Comparison of ENCODE assay signal across 11 cellular contexts in the genomic region with DNA sequence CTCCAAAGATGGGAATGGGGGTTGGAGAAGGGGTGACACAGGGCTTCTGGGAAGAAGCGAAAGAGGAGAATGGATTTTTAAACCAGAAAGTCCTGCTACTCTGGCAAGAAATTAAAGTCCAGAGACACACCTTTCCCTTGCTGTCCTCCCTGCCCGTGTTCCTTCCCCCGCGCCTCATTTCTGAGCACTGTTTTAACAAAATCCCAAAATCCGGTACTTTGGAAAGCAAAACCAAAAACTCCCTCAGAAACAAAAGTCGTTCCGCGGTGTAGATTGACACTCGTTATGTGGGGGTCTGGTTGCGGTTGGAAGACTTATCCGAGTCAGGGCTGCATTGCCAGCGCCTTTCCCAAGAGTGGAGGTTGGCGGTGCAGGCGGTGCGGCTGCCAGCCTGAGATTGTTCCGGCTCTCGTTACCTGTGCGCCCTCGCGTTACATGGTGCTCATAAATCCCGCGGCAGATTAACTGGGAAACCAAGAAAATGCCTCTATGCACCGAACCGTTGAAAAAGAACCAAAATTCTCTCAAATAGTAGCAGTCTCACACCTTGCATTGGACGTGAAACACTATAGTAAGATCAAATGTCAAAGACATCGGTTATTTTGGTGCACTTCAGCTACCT.
DNase-seq lines count a peak whose midpoint lies in the region; TF ChIP-seq lines count a peak whose summit lies in the region.
"Had no signal": no experiment of that assay in that cellular context is flagged by ENCODE, and none has a peak within 500 bp of the region (broad histone marks: within the 10 kb centered on the region; RNA-seq: fewer than 3 reads in every experiment).

No MANE protein-coding gene starts in this region.

- H3K27me3 ChIP-seq in duodenal mucosa (ENCODE audit: control insufficient read depth in 1 of 2, insufficient read depth in 2 of 2, low read length in 2 of 2) (peaks cover 42 to 54% of the 10 kb centered on the region in 2 donors), liver (ENCODE audit: control insufficient read depth in 4 of 4, insufficient read depth in 4 of 4, low read length in 3 of 4) (peaks cover 0 to 19% (median 10%) of the 10 kb centered on the region in 4 donors), suprapubic skin (peaks cover 89% of the 10 kb centered on the region), H7 (ENCODE audit: control insufficient read depth, insufficient read depth, low read length) (peaks cover 99% of the 10 kb centered on the region)

- H3K36me3 ChIP-seq in duodenal mucosa (ENCODE audit: control insufficient read depth in 1 of 2, insufficient read depth in 2 of 2, low read length in 2 of 2) = no peaks in the 10 kb centered on the region
- no peaks in the 10 kb centered on the region for H3K36me3 ChIP-seq in liver (ENCODE audit: control insufficient read depth in 4 of 4, insufficient read depth in 3 of 4, low read depth in 1 of 4, low read length in 3 of 4)
- H3K36me3 ChIP-seq in suprapubic skin = no peaks in the 10 kb centered on the region
- H3K36me3 ChIP-seq in H7 (replicated peaks; ENCODE audit: control insufficient read depth, insufficient read depth, low read length) = no peaks in the 10 kb centered on the region
- H3K36me3 ChIP-seq: MG63 had no signal

- WGBS in liver = 7% methylated on average over 26 of the region's 26 CpGs
- WGBS in suprapubic skin = 27% methylated on average over 26 of the region's 26 CpGs

- TF ChIP-seq CTCF in liver (IDR thresholded peaks at IDR 0.05; ENCODE audit: low read depth, low read length, missing input control) (no peak), suprapubic skin (IDR thresholded peaks at IDR 0.05) (no peak)

- H3K4me3 ChIP-seq in duodenal mucosa (ENCODE audit: low read depth in 1 of 2, low read length in 2 of 2) (peak overlapping the region; percentile 68), liver (ENCODE audit: low read depth in 1 of 3, low read length in 3 of 3) (peak overlapping the region; percentile 11 to 44 (median 44)), suprapubic skin (peak overlapping the region; percentile 23), H7 (ENCODE audit: insufficient read depth, low read depth, low read length) (no peak overlapping the region)
- H3K4me3 ChIP-seq: MG63 had no signal

- peaks cover 10 to 13% of the 10 kb centered on the region in 2 donors for H3K4me1 ChIP-seq in duodenal mucosa (ENCODE audit: control insufficient read depth in 1 of 2, insufficient read depth in 2 of 2, low read length in 2 of 2)
- peaks cover 5 to 30% (median 26%) of the 10 kb centered on the region in 4 donors for H3K4me1 ChIP-seq in liver (ENCODE audit: control insufficient read depth in 4 of 4, insufficient read depth in 4 of 4, low read length in 3 of 4)
- peaks cover 42% of the 10 kb centered on the region for H3K4me1 ChIP-seq in suprapubic skin

- H3K9me3 ChIP-seq in duodenal mucosa (ENCODE audit: control insufficient read depth in 1 of 2, low read length in 2 of 2) (no peaks in the 10 kb centered on the region), liver (ENCODE audit: control insufficient read depth in 4 of 4, low read length in 3 of 4) (peaks cover 0 to 4% (median 0%) of the 10 kb centered on the region in 4 donors), suprapubic skin (no peaks in the 10 kb centered on the region)
- H3K9me3 ChIP-seq: MG63 had no signal

- TF ChIP-seq POLR2A in suprapubic skin (IDR thresholded peaks at IDR 0.05) = no peak

- peak; percentile 45 for DNase-seq in DMS 273 (lab: John Stamatoyannopoulos, UW; ENCODE audit: unreplicated experiment)
- DNase-seq in DMS 273 treated with DMSO at 0.1 percent for 48 hours (lab: John Stamatoyannopoulos, UW) = no peak
- no peak for DNase-seq in suprapubic skin (ENCODE audit: low spot score in 2 of 2)
- no peak for DNase-seq in activated effector memory CD4-positive, alpha-beta T cell treated with anti-CD3 and anti-CD28 coated beads, Interleukin-2, amount 50 U/mL, for 16 hours
- DNase-seq in activated CD4-positive, alpha-beta T cell treated with anti-CD3 and anti-CD28 coated beads for 1 hour = no peak
- DNase-seq in H7 = no peak
- DNase-seq: effector memory CD4-positive, alpha-beta T cell; MG63 had no signal

- H3K9ac ChIP-seq in duodenal mucosa (ENCODE audit: low read depth in 1 of 2, low read length in 2 of 2) (peak overlapping the region; percentile 35), liver (ENCODE audit: low read depth in 1 of 2, low read length in 2 of 2) (no peak overlapping the region)

- TF ChIP-seq EP300 in suprapubic skin (IDR thresholded peaks at IDR 0.05) = no peak

- H3K27ac ChIP-seq in duodenal mucosa (ENCODE audit: low read depth, low read length) (no peak overlapping the region), liver (ENCODE audit: low read depth in 1 of 2, low read length in 2 of 2) (no peak overlapping the region), suprapubic skin (no peak overlapping the region)
- H3K27ac ChIP-seq: 22Rv1 had no signal

- peak in 1 of 2 donors; percentile 34 for TF ChIP-seq RAD21 in liver (IDR thresholded peaks at IDR 0.05)

TF ChIP-seq in liver, 16 proteins besides CTCF, POLR2A, EP300 and RAD21:
- TF ChIP-seq FOXA1 (IDR thresholded peaks at IDR 0.05) (no peak), RXRA (IDR thresholded peaks at IDR 0.05) (no peak), YY1 (IDR thresholded peaks at IDR 0.05) (no peak), HNF4G (IDR thresholded peaks at IDR 0.05) (no peak), TAF1 (conservative IDR thresholded peaks at IDR 0.05) (no peak)
- TF ChIP-seq, protein P1, sequence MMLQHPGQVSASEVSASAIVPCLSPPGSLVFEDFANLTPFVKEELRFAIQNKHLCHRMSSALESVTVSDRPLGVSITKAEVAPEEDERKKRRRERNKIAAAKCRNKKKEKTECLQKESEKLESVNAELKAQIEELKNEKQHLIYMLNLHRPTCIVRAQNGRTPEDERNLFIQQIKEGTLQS (IDR thresholded peaks at IDR 0.05) = no peak

Comparison
In these comparisons a context has a peak if more than half of its experiments do, and no peak if none do; other contexts are left out.
1. H3K9ac ChIP-seq: peak in duodenal mucosa (2 of 2); none in liver (0 of 2).